ENCODE assay signal across 14 cellular contexts in the genomic region with DNA sequence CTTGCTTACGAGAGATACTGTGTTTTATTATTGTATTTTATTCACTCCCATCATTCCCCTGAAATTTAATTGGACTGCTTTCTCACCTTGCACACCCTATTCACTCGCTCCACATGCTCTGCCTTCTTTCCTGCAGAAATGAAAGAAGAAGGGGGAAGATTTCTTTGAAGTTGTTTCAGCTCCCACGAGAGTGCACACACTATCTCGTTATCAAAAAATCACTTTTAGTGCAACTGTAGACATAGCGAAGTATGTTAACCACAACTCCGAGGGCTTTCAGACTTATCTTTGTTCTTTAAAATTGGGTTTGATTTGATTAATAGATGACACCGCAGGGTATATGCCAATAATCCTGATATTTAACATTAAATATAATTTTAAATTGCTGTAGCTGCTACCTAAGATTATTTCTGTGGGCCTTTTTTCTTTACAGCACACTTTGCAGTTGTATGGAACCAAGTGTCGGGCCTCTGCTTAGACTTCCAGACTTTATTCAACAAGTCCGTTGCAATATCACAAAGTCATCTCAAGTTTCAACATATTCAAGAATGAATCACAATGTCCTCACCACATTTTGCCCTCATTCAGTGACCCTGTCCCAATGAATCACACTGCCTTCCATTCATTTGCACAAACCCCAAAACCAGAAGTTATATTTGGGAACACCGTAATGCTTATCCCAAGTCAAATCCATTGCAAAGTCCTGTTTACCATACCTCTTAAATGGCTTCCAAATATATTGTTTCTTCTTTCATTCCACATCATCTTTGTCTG.
DNase-seq lines count a peak whose midpoint lies in the region; ATAC-seq and TF ChIP-seq lines count a peak whose summit lies in the region.
"Had no signal": no experiment of that assay in that cellular context is flagged by ENCODE, and none has a peak within 500 bp of the region (broad histone marks: within the 10 kb centered on the region; RNA-seq: fewer than 3 reads in every experiment).

No MANE protein-coding gene starts in this region.

- H3K9me3 Mint-ChIP-seq in osteocyte (ENCODE audit: unreplicated experiment), result peaks cover 9% of the 10 kb centered on the region

- no peak overlapping the region for H3K9ac ChIP-seq in MM.1S (ENCODE audit: low read length)

- H3F3A ChIP-seq in MM.1S (ENCODE audit: insufficient read depth, low read length), result no peaks in the 10 kb centered on the region

- no peaks in the 10 kb centered on the region for H3K4me1 ChIP-seq in MM.1S (ENCODE audit: low read length)

- ATAC-seq in GM21576 (IDR thresholded peaks at IDR 0.05; ENCODE audit: unreplicated experiment) (no peak), GM21528 (IDR thresholded peaks at IDR 0.05; ENCODE audit: low FRiP score, unreplicated experiment) (no peak)

- H3K4me2 ChIP-seq in MM.1S (ENCODE audit: low read depth, low read length), result no peak overlapping the region
- H3K4me2 ChIP-seq: hepatocyte had no signal

- peaks cover 3% of the 10 kb centered on the region for H3K36me3 Mint-ChIP-seq in osteocyte (ENCODE audit: unreplicated experiment)

- no peaks in the 10 kb centered on the region for H4K20me1 ChIP-seq in MM.1S (ENCODE audit: insufficient read depth, low read length)

- no peaks in the 10 kb centered on the region for H3K79me2 ChIP-seq in MM.1S (ENCODE audit: low read length)
- H3K79me2 ChIP-seq: hepatocyte had no signal

- H3K4me3 ChIP-seq in MM.1S (ENCODE audit: low read length), result no peak overlapping the region
- H3K4me3 ChIP-seq: hepatocyte, skin epidermis had no signal

- DNase-seq in ELR (ENCODE audit: low read depth), result peak; percentile 72
- peak; percentile 52 for DNase-seq in NCI-H226
- DNase-seq in dedifferentiated amniotic fluid mesenchymal stem cell (ENCODE audit: extremely low spot score), result peak; percentile 95
- DNase-seq in osteocyte (ENCODE audit: extremely low spot score, unreplicated experiment), result no peak
- DNase-seq in MM.1S, result no peak
- DNase-seq in T-helper 9 cell, result no peak
- DNase-seq: caudate nucleus, DND-41, midbrain, NCI-H526 had no signal

- H3K36me3 ChIP-seq in MM.1S (replicated peaks; ENCODE audit: insufficient read depth, low read length), result no peaks in the 10 kb centered on the region

- no peaks in the 10 kb centered on the region for H3K27me3 Mint-ChIP-seq in osteocyte (ENCODE audit: unreplicated experiment)

- H2AFZ ChIP-seq in MM.1S (ENCODE audit: low read length), result no peak overlapping the region
- H2AFZ ChIP-seq: hepatocyte had no signal

- no peak overlapping the region for H3K27ac ChIP-seq in MM.1S (ENCODE audit: low read length)
- H3K27ac ChIP-seq: hepatocyte, skin epidermis had no signal

- H3K4me1 Mint-ChIP-seq in osteocyte (ENCODE audit: unreplicated experiment), result peaks cover 18% of the 10 kb centered on the region

- no peak overlapping the region for H3K4me3 Mint-ChIP-seq in osteocyte (ENCODE audit: unreplicated experiment)

- TF ChIP-seq CTCF in osteocyte (IDR thresholded peaks at IDR 0.05) (no peak), MM.1S (IDR thresholded peaks at IDR 0.05; ENCODE audit: low read length) (no peak)

- H3K27me3 ChIP-seq in MM.1S (replicated peaks; ENCODE audit: insufficient read depth, low read length), result no peaks in the 10 kb centered on the region
- H3K27me3 ChIP-seq: hepatocyte had no signal

- no peaks in the 10 kb centered on the region for H3K9me3 ChIP-seq in MM.1S (replicated peaks; ENCODE audit: insufficient read depth, low read length)

- H3K9me2 ChIP-seq in MM.1S (replicated peaks; ENCODE audit: insufficient read depth, low read length), result no peaks in the 10 kb centered on the region

- H3K27ac Mint-ChIP-seq in osteocyte (ENCODE audit: unreplicated experiment), result peak overlapping the region; percentile 4

Comparison
In these comparisons a context has a peak if more than half of its experiments do, and no peak if none do; other contexts are left out.
1. DNase-seq: peak in ELR (single experiment), NCI-H226 (single experiment) and dedifferentiated amniotic fluid mesenchymal stem cell (single experiment); none in osteocyte (single experiment), MM.1S (single experiment) and T-helper 9 cell (single experiment).